Comparison of ENCODE assay signal across 8 cellular contexts in the genomic region with DNA sequence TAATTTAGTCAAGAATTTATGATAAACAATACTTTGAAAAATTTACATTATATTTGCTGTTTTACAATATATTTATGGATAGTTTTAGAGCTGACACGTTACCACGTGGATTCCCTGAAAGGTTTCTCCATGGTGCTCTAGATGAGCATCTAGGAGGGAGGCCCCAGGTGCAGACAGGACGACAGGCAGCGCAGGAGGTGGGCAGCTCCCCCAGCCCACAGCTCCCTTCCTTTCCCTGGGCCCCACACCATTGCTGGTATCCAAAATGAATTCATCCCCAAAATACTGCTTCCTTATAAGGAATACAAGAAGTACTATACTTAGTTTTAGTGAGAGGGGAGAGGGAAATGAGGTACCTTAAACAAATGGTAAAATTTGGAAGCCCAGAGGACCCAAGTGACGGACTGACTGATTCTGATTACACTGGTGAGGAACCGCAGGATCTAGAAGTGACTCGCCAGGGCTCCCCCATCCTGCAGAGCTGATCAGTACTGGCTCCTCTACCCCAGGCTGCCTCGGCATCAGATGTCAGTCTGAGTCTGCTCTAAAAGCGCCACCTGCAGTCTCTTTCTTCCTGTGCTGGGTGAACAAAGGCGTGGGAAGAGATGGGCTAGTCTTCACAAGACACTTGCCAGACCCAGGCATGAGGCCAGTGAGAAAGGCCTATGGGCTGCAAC.
DNase-seq lines count a peak whose midpoint lies in the region; ATAC-seq and TF ChIP-seq lines count a peak whose summit lies in the region.
"Had no signal": no experiment of that assay in that cellular context is flagged by ENCODE, and none has a peak within 500 bp of the region (broad histone marks: within the 10 kb centered on the region; RNA-seq: fewer than 3 reads in every experiment).

No MANE protein-coding gene starts in this region.

- ATAC-seq in GM18519 (IDR thresholded peaks at IDR 0.05; ENCODE audit: low FRiP score, unreplicated experiment) (peak; percentile 92), HG02763 (IDR thresholded peaks at IDR 0.05; ENCODE audit: unreplicated experiment) (peak; percentile 86), activated B cell treated with CpG ODN at 0.5 μM for 24 hours (ENCODE audit: low read depth) (peak; percentile 84)

- no peak for TF ChIP-seq CTCF in activated B cell treated with CpG ODN at 0.5 μM for 24 hours (IDR thresholded peaks at IDR 0.05)
- peak; percentile 47 for TF ChIP-seq CTCF in choroid plexus epithelial cell (conservative IDR thresholded peaks at IDR 0.05; ENCODE audit: low read depth, low read length)

- H3K4me1 Mint-ChIP-seq in activated B cell treated with CpG ODN at 0.5 μM for 24 hours: peaks cover 8% of the 10 kb centered on the region

- POLR2A ChIA-PET in activated B cell treated with CpG ODN at 0.5 μM for 24 hours (lab: Charles Lee): no interaction called here

- H3K4me3 ChIP-seq in choroid plexus epithelial cell (ENCODE audit: low read depth, low read length): no peak overlapping the region
- H3K4me3 ChIP-seq: heart left ventricle had no signal

- no peak overlapping the region for H3K27ac Mint-ChIP-seq in activated B cell treated with CpG ODN at 0.5 μM for 24 hours

- CTCF ChIA-PET in activated B cell treated with CpG ODN at 0.5 μM for 24 hours (lab: Charles Lee): interaction anchor here (0.7 to 1.7 kb wide), 2 partner anchors 118 to 124 kb away, joined by 4 to 6 read pairs; no protein-coding TSS in a partner anchor

- H3K36me3 Mint-ChIP-seq in activated B cell treated with CpG ODN at 0.5 μM for 24 hours (ENCODE audit: low read depth): no peaks in the 10 kb centered on the region

- DNase-seq in NCI-H128 (lab: John Stamatoyannopoulos, UW; ENCODE audit: unreplicated experiment) (peak; percentile 1), activated B cell treated with CpG ODN at 0.5 μM for 24 hours (no peak), choroid plexus epithelial cell (ENCODE audit: low read depth) (peak; percentile 74), pons (ENCODE audit: low spot score) (peak; percentile 35), ureter (ENCODE audit: low spot score) (no peak)
- DNase-seq: heart left ventricle had no signal

- H3K27me3 Mint-ChIP-seq in activated B cell treated with CpG ODN at 0.5 μM for 24 hours: no peaks in the 10 kb centered on the region

- no peak overlapping the region for H3K4me3 Mint-ChIP-seq in activated B cell treated with CpG ODN at 0.5 μM for 24 hours

- intact Hi-C loops in activated B cell treated with CpG ODN at 0.5 μM for 24 hours (cut with micrococcal nuclease): loop anchor here (1.0 to 2.0 kb wide), 3 partner anchors 118 to 191 kb away; partner anchors contain the start of gene POLR3A

- no peaks in the 10 kb centered on the region for H3K9me3 Mint-ChIP-seq in activated B cell treated with CpG ODN at 0.5 μM for 24 hours

Comparison
In these comparisons a context has a peak if more than half of its experiments do, and no peak if none do; other contexts are left out.
1. DNase-seq: peak in NCI-H128 (single experiment), choroid plexus epithelial cell (single experiment) and pons (single experiment); none in activated B cell treated with CpG ODN at 0.5 μM for 24 hours (single experiment) and ureter (single experiment).
2. Peak in every context shown above with its lines, with median percentiles within 50 percentile points of each other: ATAC-seq.